ENCODE assay signal across 12 cellular contexts in genomic region chr10:29585488-29585976, GRCh38. TPM values are rescaled to one million over a fixed set of nuclear protein-coding genes. Genes with fewer than 3 reads are reported as not detected.
DNase-seq lines count a peak whose midpoint lies in the region; ATAC-seq and TF ChIP-seq lines count a peak whose summit lies in the region.
"Had no signal": no experiment of that assay in that cellular context is flagged by ENCODE, and none has a peak within 500 bp of the region (broad histone marks: within the 10 kb centered on the region; RNA-seq: fewer than 3 reads in every experiment).

No MANE protein-coding gene starts in this region.

- POLR2A ChIA-PET in HEK293 (lab: Yijun Ruan, JAX), result no interaction called here

- TF ChIP-seq POLR2A in gastroesophageal sphincter (IDR thresholded peaks at IDR 0.05), result no peak

- CTCF ChIA-PET in HEK293 (lab: Yijun Ruan, JAX), result interaction anchor here (0.6 kb wide), 1 partner anchor 922 kb away, joined by 3 read pairs; no protein-coding TSS in a partner anchor

- TF ChIP-seq CTCF in HEK293 (tag by site-specific recombination; IDR thresholded peaks at IDR 0.05) (no peak), gastroesophageal sphincter (IDR thresholded peaks at IDR 0.05) (peak in 1 of 4 experiments; percentile 24), retinal pigment epithelial cell (conservative IDR thresholded peaks at IDR 0.05; ENCODE audit: low read depth, low read length) (peak; percentile 3)

- no peak for ATAC-seq in gastroesophageal sphincter
- no peak for ATAC-seq in GM19023 (IDR thresholded peaks at IDR 0.05; ENCODE audit: unreplicated experiment)
- ATAC-seq in HG02763 (IDR thresholded peaks at IDR 0.05; ENCODE audit: unreplicated experiment), result no peak
- ATAC-seq: naive thymus-derived CD8-positive, alpha-beta T cell had no signal

- no peaks in the 10 kb centered on the region for H3K36me3 ChIP-seq in HEK293 (ENCODE audit: control insufficient read depth in 2 of 2, insufficient read depth in 1 of 2, low read length in 2 of 2)
- no peaks in the 10 kb centered on the region for H3K36me3 ChIP-seq in gastroesophageal sphincter

- H3K27ac ChIP-seq in HEK293 (ENCODE audit: extremely low read depth, low read depth, low read length) (no peak overlapping the region), gastroesophageal sphincter (peak overlapping the region; percentile 31 to 81 (median 74))

- H3K4me3 ChIP-seq in HEK293 (ENCODE audit: low read depth, low read length) (no peak overlapping the region), gastroesophageal sphincter (no peak overlapping the region), retinal pigment epithelial cell (ENCODE audit: low read length) (no peak overlapping the region)

- H3K9me3 ChIP-seq in HEK293 (ENCODE audit: control insufficient read depth, insufficient read depth, low read depth, low read length), result no peaks in the 10 kb centered on the region
- H3K9me3 ChIP-seq in gastroesophageal sphincter, result no peaks in the 10 kb centered on the region

- H3K4me1 ChIP-seq in HEK293 (ENCODE audit: control insufficient read depth, insufficient read depth, low read length), result peaks cover 16% of the 10 kb centered on the region; the same call in 1 of the 2 replicates
- H3K4me1 ChIP-seq in gastroesophageal sphincter, result peaks cover 15 to 99% (median 31%) of the 10 kb centered on the region in 3 donors

- no peaks in the 10 kb centered on the region for H3K27me3 ChIP-seq in gastroesophageal sphincter

- TF ChIP-seq EP300 in gastroesophageal sphincter (IDR thresholded peaks at IDR 0.05), result no peak

- 40 to 55% methylated on average over 2 to 8 of the region's 18 CpGs for WGBS in gastroesophageal sphincter (ENCODE audit: low coverage in 1 of 2), 2 donors

- DNase-seq in NCI-H82 (lab: John Stamatoyannopoulos, UW) (peak; percentile 61), retinal pigment epithelial cell (ENCODE audit: low read depth) (no peak), GM19240 (ENCODE audit: insufficient read length, low spot score) (no peak)
- DNase-seq in activated naive CD4-positive, alpha-beta T cell treated with Interleukin-2 at 50 U/mL for 16 hours, result no peak
- DNase-seq: activated CD4-positive, alpha-beta T cell treated with anti-CD3 and anti-CD28 coated beads for 48 hours; activated naive CD4-positive, alpha-beta T cell treated with anti-CD3 and anti-CD28 coated beads, Interleukin-2, amount 50 U/mL, for 16 hours; naive thymus-derived CD8-positive, alpha-beta T cell; stimulated activated CD4-positive, alpha-beta T cell treated with anti-CD3 and anti-CD28 coated beads, Interleukin-4, amount 100 ng/mL, for 4 hours had no signal

TF ChIP-seq in HEK293, 187 proteins besides CTCF, POLR2A, EP300 and RAD21:
- TF ChIP-seq TRIM28 (IDR thresholded peaks at IDR 0.05; ENCODE audit: borderline replicate concordance, low read length), result 0 out of 2 replicates have a peak, but pooled peaks have one; percentile 29
- no peak for TF ChIP-seq ZBTB1 (tag by site-specific recombination; IDR thresholded peaks at IDR 0.05)

RNA-seq across cellular contexts. Expression of gene SVIL, which starts 49.2 kb away (rescaled TPM):
- 1,000 to 10,000 TPM in 2 of 4 donors, 100 to 1,000 TPM in 2; 585 to 1,262 (median 942) TPM for total RNA-seq in gastroesophageal sphincter
